Comparison of ENCODE assay signal across 10 cellular contexts in genomic region chr2:96977631-96978195, GRCh38. TPM values are rescaled to one million over a fixed set of nuclear protein-coding genes. Genes with fewer than 3 reads are reported as not detected.
DNase-seq lines count a peak whose midpoint lies in the region; ATAC-seq, FAIRE-seq and TF ChIP-seq lines count a peak whose summit lies in the region.
"Had no signal": no experiment of that assay in that cellular context is flagged by ENCODE, and none has a peak within 500 bp of the region (broad histone marks: within the 10 kb centered on the region; RNA-seq: fewer than 3 reads in every experiment).

No MANE protein-coding gene starts in this region.

- H3K27me3 Mint-ChIP-seq in Calu3 (ENCODE audit: unreplicated experiment): peaks cover 8% of the 10 kb centered on the region

- H3K9me3 Mint-ChIP-seq in Calu3 (ENCODE audit: low read depth, unreplicated experiment): no peaks in the 10 kb centered on the region
- H3K9me3 Mint-ChIP-seq: dendritic cell treated with granulocyte-macrophage colony-stimulating factor and Interleukin-4, amounts not matched to agents 40 ng/mL and 50 ng/mL, for 4 days had no signal

- H3K4me1 ChIP-seq in ectodermal cell (ENCODE audit: control insufficient read depth, insufficient read depth, low read length): no peaks in the 10 kb centered on the region

- DNase-seq in Calu3: peak; percentile 24
- peak; percentile 91 for DNase-seq in RCC 7860 (ENCODE audit: low spot score)
- DNase-seq in nucleus accumbens (lab: John Stamatoyannopoulos, UW): peak in 42 of 56 donors; percentile 12 to 81 (median 52)
- no peak for DNase-seq in NCI-H345 treated with DMSO at 0.1 percent for 48 hours (lab: John Stamatoyannopoulos, UW; ENCODE audit: unreplicated experiment)
- DNase-seq in DMS153 (lab: John Stamatoyannopoulos, UW): no peak
- no peak for DNase-seq in hepatic stellate cell (ENCODE audit: low spot score)
- DNase-seq: NCI-H2107 had no signal

- TF ChIP-seq CTCF in Calu3 (IDR thresholded peaks at IDR 0.05; ENCODE audit: unreplicated experiment): no peak

- no peak for ATAC-seq in HG02610 (IDR thresholded peaks at IDR 0.05; ENCODE audit: unreplicated experiment)

- no peaks in the 10 kb centered on the region for H3K9me3 ChIP-seq in ectodermal cell (ENCODE audit: control insufficient read depth, low read length)

- H3K27ac Mint-ChIP-seq in Calu3 (ENCODE audit: unreplicated experiment): no peak overlapping the region
- H3K27ac Mint-ChIP-seq: dendritic cell treated with granulocyte-macrophage colony-stimulating factor and Interleukin-4, amounts not matched to agents 40 ng/mL and 50 ng/mL, for 4 days had no signal

- no peak for FAIRE-seq in RCC 7860 (lab: Jason Lieb, UNC)

- H3K36me3 Mint-ChIP-seq in Calu3 (ENCODE audit: insufficient read depth, unreplicated experiment): no peaks in the 10 kb centered on the region

- H3K4me1 Mint-ChIP-seq in Calu3 (ENCODE audit: low read depth, unreplicated experiment): peaks cover 14% of the 10 kb centered on the region

- no peaks in the 10 kb centered on the region for H3K27me3 ChIP-seq in ectodermal cell (ENCODE audit: control insufficient read depth, insufficient read depth, low read length, poor library complexity, severe bottlenecking)

- CTCF ChIA-PET in Calu3 (lab: Charles Lee): no interaction called here

- peak overlapping the region; percentile 74 for H3K27ac ChIP-seq in ectodermal cell (ENCODE audit: insufficient read depth, low read depth, low read length, poor library complexity, severe bottlenecking)

- intact Hi-C loops in Calu3 (cut with micrococcal nuclease; ENCODE audit: unreplicated experiment): no loop called here

- 28% methylated on average over 16 of the region's 16 CpGs for WGBS in ectodermal cell, 2 experiments

- no TSS peak for BruUV-seq in Calu3 (replicated peaks; lab: Mats Ljungman, UMichigan)

- H3K36me3 ChIP-seq in ectodermal cell (ENCODE audit: control insufficient read depth, insufficient read depth, low read length): no peaks in the 10 kb centered on the region

- H3K4me3 ChIP-seq in ectodermal cell (ENCODE audit: insufficient read depth, low read depth, low read length): no peak overlapping the region

- no peak overlapping the region for H3K4me3 Mint-ChIP-seq in Calu3 (ENCODE audit: low read depth, unreplicated experiment)
- H3K4me3 Mint-ChIP-seq: dendritic cell treated with granulocyte-macrophage colony-stimulating factor and Interleukin-4, amounts not matched to agents 40 ng/mL and 50 ng/mL, for 4 days had no signal

RNA-seq across cellular contexts. Expression of gene FAM178B, which starts 8.7 kb away (rescaled TPM):
- total RNA-seq in Calu3 (2022): not detected in 2 replicates
- polyA plus RNA-seq in ectodermal cell (2013, experiment 1 of 4): 0.87 TPM
- 1.7 TPM for polyA plus RNA-seq in ectodermal cell (2013, experiment 2 of 4)
- polyA plus RNA-seq in ectodermal cell (2013, experiment 3 of 4): 1.4 TPM
- polyA plus RNA-seq in ectodermal cell (2013, experiment 4 of 4): 2.8 TPM

Comparison
In these comparisons a context has a peak if more than half of its experiments do, and no peak if none do; other contexts are left out.
1. DNase-seq: peak in Calu3 (single experiment), RCC 7860 (single experiment) and nucleus accumbens (42 of 56); none in NCI-H345 treated with DMSO at 0.1 percent for 48 hours (single experiment), DMS153 (single experiment) and hepatic stellate cell (single experiment).